ENCODE assay signal across 20 cellular contexts in genomic region chr18:3712485-3712884, GRCh38.
A peak's percentile ranks its signal among the peaks of the same experiment; 100 is the strongest.
DNase-seq lines count a peak whose midpoint lies in the region; ATAC-seq and TF ChIP-seq lines count a peak whose summit lies in the region.
"Had no signal": no experiment of that assay in that cellular context is flagged by ENCODE, and none has a peak within 500 bp of the region (broad histone marks: within the 10 kb centered on the region; RNA-seq: fewer than 3 reads in every experiment).

No MANE protein-coding gene starts in this region.

- CTCF ChIA-PET in Caco-2 (lab: Charles Lee): interaction anchor here (0.6 to 1.1 kb wide), 3 partner anchors 46 to 118 kb away, joined by 3 to 7 read pairs (median 4); no protein-coding TSS in a partner anchor
- CTCF ChIA-PET in OCI-LY7 (lab: Charles Lee; ENCODE audit: unreplicated experiment): interaction anchor here (0.9 kb wide), 1 partner anchor 46 kb away, joined by 3 read pairs; no protein-coding TSS in a partner anchor

- peak overlapping the region; percentile 85; the same call in 1 of the 2 replicates for H2AFZ ChIP-seq in OCI-LY7 (ENCODE audit: low read length)

- H3K27me3 ChIP-seq in Caco-2 (replicated peaks; ENCODE audit: control insufficient read depth, insufficient read depth, low read length): no peaks in the 10 kb centered on the region
- peaks cover 6% of the 10 kb centered on the region for H3K27me3 ChIP-seq in WERI-Rb-1 (ENCODE audit: insufficient read depth, low read depth, severe bottlenecking)
- H3K27me3 ChIP-seq: BLaER1 treated with 17β-estradiol and CSF1 and Interleukin-3, amounts not matched to agents 10 nM and 100 nM had no signal

- BruUV-seq in Caco-2 (replicated peaks; lab: Mats Ljungman, UMichigan): no TSS peak
- BruUV-seq in OCI-LY7 (replicated peaks; lab: Mats Ljungman, UMichigan): no TSS peak

- no peaks in the 10 kb centered on the region for H3K9me2 ChIP-seq in OCI-LY7 (ENCODE audit: insufficient read depth, low read length)
- H3K9me2 ChIP-seq: SK-N-SH had no signal

- H3K27ac ChIP-seq in OCI-LY7 (ENCODE audit: low read depth, low read length, poor library complexity, severe bottlenecking) (peak overlapping the region; percentile 39), WERI-Rb-1 (no peak overlapping the region)
- H3K27ac ChIP-seq: BLaER1 treated with 17β-estradiol and CSF1 and Interleukin-3, amounts not matched to agents 10 nM and 100 nM had no signal

- peak overlapping the region; percentile 16 for H3K27ac Mint-ChIP-seq in Caco-2 (ENCODE audit: unreplicated experiment)
- H3K27ac Mint-ChIP-seq in dendritic cell treated with granulocyte-macrophage colony-stimulating factor and Interleukin-4, amounts not matched to agents 40 ng/mL and 50 ng/mL, for 4 days: peak overlapping the region; percentile 51
- H3K27ac Mint-ChIP-seq: CD8-positive, alpha-beta memory T cell; H9 had no signal

- intact Hi-C loops in Caco-2 (cut with micrococcal nuclease; ENCODE audit: unreplicated experiment): no loop called here
- intact Hi-C loops in OCI-LY7 (cut with micrococcal nuclease; ENCODE audit: unreplicated experiment): no loop called here
- intact Hi-C loops in dendritic cell treated with granulocyte-macrophage colony-stimulating factor and Interleukin-4, amounts not matched to agents 40 ng/mL and 50 ng/mL, for 4 days (cut with micrococcal nuclease): loop anchor here (5.0 kb wide), 1 partner anchor 35 kb away; no protein-coding TSS in a partner anchor
- intact Hi-C loops in sciatic nerve (cut with DNase I): no loop called here

- no peaks in the 10 kb centered on the region for H3K27me3 Mint-ChIP-seq in Caco-2 (ENCODE audit: insufficient read depth, unreplicated experiment)
- no peaks in the 10 kb centered on the region for H3K27me3 Mint-ChIP-seq in dendritic cell treated with granulocyte-macrophage colony-stimulating factor and Interleukin-4, amounts not matched to agents 40 ng/mL and 50 ng/mL, for 4 days

- H3K4me1 ChIP-seq in Caco-2 (peaks cover 30% of the 10 kb centered on the region), OCI-LY7 (ENCODE audit: insufficient read depth, low read length, poor library complexity, severe bottlenecking) (peaks cover 79% of the 10 kb centered on the region)

- H3K4me3 ChIP-seq in Caco-2 (ENCODE audit: low read depth, low read length) (no peak overlapping the region), OCI-LY7 (ENCODE audit: low read depth, low read length, poor library complexity, severe bottlenecking) (no peak overlapping the region), retinal pigment epithelial cell (ENCODE audit: low read length) (no peak overlapping the region), WERI-Rb-1 (ENCODE audit: low read depth, low read length) (no peak overlapping the region)
- H3K4me3 ChIP-seq: BLaER1 treated with 17β-estradiol and CSF1 and Interleukin-3, amounts not matched to agents 10 nM and 100 nM had no signal

- ATAC-seq in sciatic nerve: no peak

- H3K4me1 Mint-ChIP-seq in Caco-2 (ENCODE audit: low read depth, unreplicated experiment): peaks cover 32% of the 10 kb centered on the region
- peaks cover 62% of the 10 kb centered on the region for H3K4me1 Mint-ChIP-seq in dendritic cell treated with granulocyte-macrophage colony-stimulating factor and Interleukin-4, amounts not matched to agents 40 ng/mL and 50 ng/mL, for 4 days (ENCODE audit: low read depth)

- TF ChIP-seq CTCF in Caco-2 (IDR thresholded peaks at IDR 0.05; ENCODE audit: insufficient read depth in 1 of 2, low read depth in 1 of 2, low read length in 1 of 2, severe bottlenecking in 1 of 2, unreplicated experiment in 1 of 2) (no peak), OCI-LY7 (conservative IDR thresholded peaks at IDR 0.05; ENCODE audit: low read length) (no peak), retinal pigment epithelial cell (conservative IDR thresholded peaks at IDR 0.05; ENCODE audit: low read depth, low read length) (no peak), WERI-Rb-1 (IDR thresholded peaks at IDR 0.05; ENCODE audit: low read depth, low read length) (no peak)

- no peaks in the 10 kb centered on the region for H3K79me2 ChIP-seq in OCI-LY7 (ENCODE audit: insufficient read depth, low read depth, low read length)

- no peaks in the 10 kb centered on the region for H3K36me3 ChIP-seq in Caco-2 (ENCODE audit: control insufficient read depth, insufficient read depth, low read length)
- H3K36me3 ChIP-seq in OCI-LY7 (ENCODE audit: insufficient read depth, low read length): no peaks in the 10 kb centered on the region
- H3K36me3 ChIP-seq in WERI-Rb-1: no peaks in the 10 kb centered on the region
- H3K36me3 ChIP-seq: BLaER1 treated with 17β-estradiol and CSF1 and Interleukin-3, amounts not matched to agents 10 nM and 100 nM had no signal

- DNase-seq in Caco-2 (no peak), OCI-LY7 (ENCODE audit: low spot score) (no peak), retinal pigment epithelial cell (ENCODE audit: low read depth) (peak; percentile 83), sciatic nerve (ENCODE audit: low spot score) (no peak), WERI-Rb-1 (no peak), NCI-H1694 treated with DMSO at 0.1 percent for 48 hours (lab: John Stamatoyannopoulos, UW) (no peak), T1000 (lab: John Stamatoyannopoulos, UW) (no peak)
- DNase-seq: CD8-positive, alpha-beta memory T cell; DND-41; GF-D8; H9; NCI-H1048; NCI-H1436 treated with DMSO at 0.1 percent for 48 hours; NCI-H2029 treated with DMSO at 0.1 percent for 48 hours; NCI-H2171 treated with DMSO at 0.1 percent for 48 hours; NCI-H446 treated with DMSO at 0.1 percent for 48 hours; SHP77 treated with DMSO at 0.1 percent for 48 hours; SK-N-SH had no signal

- H3K4me3 Mint-ChIP-seq in Caco-2 (ENCODE audit: unreplicated experiment): no peak overlapping the region
- H3K4me3 Mint-ChIP-seq in dendritic cell treated with granulocyte-macrophage colony-stimulating factor and Interleukin-4, amounts not matched to agents 40 ng/mL and 50 ng/mL, for 4 days: no peak overlapping the region
- H3K4me3 Mint-ChIP-seq: CD8-positive, alpha-beta memory T cell; H9 had no signal

- no peaks in the 10 kb centered on the region for H4K20me1 ChIP-seq in OCI-LY7 (ENCODE audit: insufficient read depth, low read length)
- H4K20me1 ChIP-seq: BLaER1 treated with 17β-estradiol and CSF1 and Interleukin-3, amounts not matched to agents 10 nM and 100 nM had no signal

- H3K36me3 Mint-ChIP-seq in Caco-2 (ENCODE audit: insufficient read depth, unreplicated experiment): no peaks in the 10 kb centered on the region
- no peaks in the 10 kb centered on the region for H3K36me3 Mint-ChIP-seq in dendritic cell treated with granulocyte-macrophage colony-stimulating factor and Interleukin-4, amounts not matched to agents 40 ng/mL and 50 ng/mL, for 4 days (ENCODE audit: low read depth)
- H3K36me3 Mint-ChIP-seq: CD8-positive, alpha-beta memory T cell had no signal

- no peaks in the 10 kb centered on the region for H3K9me3 Mint-ChIP-seq in Caco-2 (ENCODE audit: unreplicated experiment)
- H3K9me3 Mint-ChIP-seq in dendritic cell treated with granulocyte-macrophage colony-stimulating factor and Interleukin-4, amounts not matched to agents 40 ng/mL and 50 ng/mL, for 4 days: no peaks in the 10 kb centered on the region
- H3K9me3 Mint-ChIP-seq: CD8-positive, alpha-beta memory T cell; H9 had no signal

- H3K4me2 ChIP-seq in OCI-LY7 (ENCODE audit: low read length): peak overlapping the region; percentile 43
- H3K4me2 ChIP-seq: SK-N-SH had no signal

- H3K9me3 ChIP-seq in Caco-2: no peaks in the 10 kb centered on the region
- H3K9me3 ChIP-seq in OCI-LY7 (ENCODE audit: low read length): no peaks in the 10 kb centered on the region
- no peaks in the 10 kb centered on the region for H3K9me3 ChIP-seq in WERI-Rb-1 (ENCODE audit: severe bottlenecking)
- H3K9me3 ChIP-seq: BLaER1 treated with 17β-estradiol and CSF1 and Interleukin-3, amounts not matched to agents 10 nM and 100 nM; SK-N-SH had no signal

- POLR2A ChIA-PET in Caco-2 (lab: Charles Lee): no interaction called here
- POLR2A ChIA-PET in OCI-LY7 (lab: Charles Lee): interaction anchor here (0.5 to 1.4 kb wide), 5 partner anchors 11 to 765 kb away, joined by 3 read pairs; no protein-coding TSS in a partner anchor
